Comparison of ENCODE assay signal across 8 cellular contexts in genomic region chr18:74331404-74331803, GRCh38. TPM values are rescaled to one million over a fixed set of nuclear protein-coding genes. Genes with fewer than 3 reads are reported as not detected.
DNase-seq lines count a peak whose midpoint lies in the region; ATAC-seq and TF ChIP-seq lines count a peak whose summit lies in the region.
"Had no signal": no experiment of that assay in that cellular context is flagged by ENCODE, and none has a peak within 500 bp of the region (broad histone marks: within the 10 kb centered on the region; RNA-seq: fewer than 3 reads in every experiment).

No MANE protein-coding gene starts in this region.

- TF ChIP-seq CTCF in GM10266 (IDR thresholded peaks at IDR 0.05; ENCODE audit: control insufficient read depth, insufficient read depth, low read depth, missing control alignments): peak; percentile 26
- TF ChIP-seq CTCF in cardiac fibroblast (IDR thresholded peaks at IDR 0.05; ENCODE audit: low read depth, low read length): peak; percentile 52
- TF ChIP-seq CTCF in neural crest cell (conservative IDR thresholded peaks at IDR 0.05): peak; percentile 47

- no peaks in the 10 kb centered on the region for H3K36me3 Mint-ChIP-seq in neural crest cell (ENCODE audit: low read depth)
- H3K36me3 Mint-ChIP-seq in activated CD8-positive, alpha-beta memory T cell treated with anti-CD3 and anti-CD28 coated beads, Interleukin-2, amount 10 ng/mL, durations not matched to agents 7 days and 5 days: no peaks in the 10 kb centered on the region

- H3K4me3 ChIP-seq in cardiac fibroblast (replicated peaks in 1 of 2; ENCODE audit: low read depth in 2 of 2, low read length in 2 of 2): no peak overlapping the region

- H3K4me1 Mint-ChIP-seq in neural crest cell: no peaks in the 10 kb centered on the region
- H3K4me1 Mint-ChIP-seq in activated CD8-positive, alpha-beta memory T cell treated with anti-CD3 and anti-CD28 coated beads, Interleukin-2, amount 10 ng/mL, durations not matched to agents 7 days and 5 days: peaks cover 3% of the 10 kb centered on the region

- H3K9me3 Mint-ChIP-seq in neural crest cell: no peaks in the 10 kb centered on the region
- H3K9me3 Mint-ChIP-seq in activated CD8-positive, alpha-beta memory T cell treated with anti-CD3 and anti-CD28 coated beads, Interleukin-2, amount 10 ng/mL, durations not matched to agents 7 days and 5 days (ENCODE audit: low read depth): peaks cover 4% of the 10 kb centered on the region

- no peak for ATAC-seq in activated CD8-positive, alpha-beta memory T cell treated with anti-CD3 and anti-CD28 coated beads, Interleukin-2, amount 10 ng/mL, durations not matched to agents 7 days and 5 days
- no peak for ATAC-seq in HG03097 (IDR thresholded peaks at IDR 0.05; ENCODE audit: low FRiP score, unreplicated experiment)
- no peak for ATAC-seq in HG02642 (IDR thresholded peaks at IDR 0.05; ENCODE audit: poor library complexity, unreplicated experiment)

- H3K27me3 Mint-ChIP-seq in neural crest cell (ENCODE audit: low read depth): peaks cover 3% of the 10 kb centered on the region
- H3K27me3 Mint-ChIP-seq in activated CD8-positive, alpha-beta memory T cell treated with anti-CD3 and anti-CD28 coated beads, Interleukin-2, amount 10 ng/mL, durations not matched to agents 7 days and 5 days: peaks cover 16% of the 10 kb centered on the region

- no peak overlapping the region for H3K4me3 Mint-ChIP-seq in neural crest cell
- no peak overlapping the region for H3K4me3 Mint-ChIP-seq in activated CD8-positive, alpha-beta memory T cell treated with anti-CD3 and anti-CD28 coated beads, Interleukin-2, amount 10 ng/mL, durations not matched to agents 7 days and 5 days

- CTCF ChIA-PET in activated CD8-positive, alpha-beta memory T cell treated with anti-CD3 and anti-CD28 coated beads, Interleukin-2, amount 10 ng/mL, durations not matched to agents 7 days and 5 days (lab: Charles Lee): no interaction called here

- DNase-seq in GM10266 (ENCODE audit: extremely low spot score) (no peak), LHCN-M2 (ENCODE audit: low read depth) (peak; percentile 57), cardiac fibroblast (ENCODE audit: low read depth in 2 of 2) (peak; percentile 65 to 74), neural crest cell (ENCODE audit: low read depth, low spot score) (no peak)
- no peak for DNase-seq in activated CD8-positive, alpha-beta memory T cell treated with anti-CD3 and anti-CD28 coated beads, Interleukin-2, amount 10 ng/mL, durations not matched to agents 7 days and 5 days

- H3K27ac Mint-ChIP-seq in neural crest cell (ENCODE audit: unreplicated experiment): no peak overlapping the region
- H3K27ac Mint-ChIP-seq in activated CD8-positive, alpha-beta memory T cell treated with anti-CD3 and anti-CD28 coated beads, Interleukin-2, amount 10 ng/mL, durations not matched to agents 7 days and 5 days: no peak overlapping the region

RNA-seq across cellular contexts. Expression of gene C18orf63, which starts 15.8 kb away (rescaled TPM):
- not detected in 2 replicates for total RNA-seq in LHCN-M2 (2014; rRNA removed)
- polyA plus RNA-seq in LHCN-M2 (2012): not detected
- not detected in 2 replicates for total RNA-seq in neural crest cell
- not detected for total RNA-seq in activated CD8-positive, alpha-beta memory T cell treated with anti-CD3 and anti-CD28 coated beads, Interleukin-2, amount 10 ng/mL, durations not matched to agents 7 days and 5 days
- total RNA-seq: dermis microvascular lymphatic vessel endothelial cell had no signal

RNA-seq across cellular contexts. Expression of gene CYB5A, which starts 39.6 kb away (rescaled TPM):
- 48.4 and 60.4 TPM in 2 replicates for total RNA-seq in LHCN-M2 (2014; rRNA removed)
- polyA plus RNA-seq in LHCN-M2 (2012): 104 TPM
- total RNA-seq in neural crest cell: 38.1 and 46.5 TPM in 2 replicates
- total RNA-seq in activated CD8-positive, alpha-beta memory T cell treated with anti-CD3 and anti-CD28 coated beads, Interleukin-2, amount 10 ng/mL, durations not matched to agents 7 days and 5 days: 10 to 100 TPM; 27.1 to 35.6 TPM

Comparison
In these comparisons a context has a peak if more than half of its experiments do, and no peak if none do; other contexts are left out.
1. DNase-seq: peak in LHCN-M2 (single experiment) and cardiac fibroblast (2 of 2); none in GM10266 (single experiment), neural crest cell (single experiment) and activated CD8-positive, alpha-beta memory T cell treated with anti-CD3 and anti-CD28 coated beads, Interleukin-2, amount 10 ng/mL, durations not matched to agents 7 days and 5 days (single experiment).
2. Peak in every context shown above with its lines, with median percentiles within 50 percentile points of each other: CTCF ChIP-seq.